ENCODE assay signal across 10 cellular contexts in genomic region chr2:118122768-118123335, GRCh38. TPM values are rescaled to one million over a fixed set of nuclear protein-coding genes. Genes with fewer than 3 reads are reported as not detected.
DNase-seq lines count a peak whose midpoint lies in the region; ATAC-seq and TF ChIP-seq lines count a peak whose summit lies in the region.
"Had no signal": no experiment of that assay in that cellular context is flagged by ENCODE, and none has a peak within 500 bp of the region (broad histone marks: within the 10 kb centered on the region; RNA-seq: fewer than 3 reads in every experiment).

No MANE protein-coding gene starts in this region.

- peak overlapping the region; percentile 98 for H3K27ac ChIP-seq in foreskin keratinocyte
- H3K27ac ChIP-seq: C4-2B had no signal

- peak; percentile 89 for ATAC-seq in GM21390 (IDR thresholded peaks at IDR 0.05; ENCODE audit: unreplicated experiment)
- ATAC-seq in HG03457 (IDR thresholded peaks at IDR 0.05; ENCODE audit: unreplicated experiment): peak; percentile 92
- no peak for ATAC-seq in foreskin keratinocyte
- no peak for ATAC-seq in activated CD4-positive, CD25-positive, alpha-beta regulatory T cell treated with anti-CD3 and anti-CD28 coated beads, Interleukin-2, amount 50 U/mL, for 24 hours

- peaks cover 44% of the 10 kb centered on the region for H3K4me1 ChIP-seq in foreskin keratinocyte

- in situ Hi-C loops in Caki2 (cut with HindIII; ENCODE audit: low pct_unique_long_range_greater_than_20kb, low sequenced_read_pairs): no loop called here

- no peak for TF ChIP-seq CTCF in foreskin keratinocyte (conservative IDR thresholded peaks at IDR 0.05)

- DNase-seq in Caki2 (ENCODE audit: low read depth) (peak; percentile 73), foreskin keratinocyte (peak; percentile 35 to 60), NCI-H2029 (lab: John Stamatoyannopoulos, UW) (no peak), globus pallidus (ENCODE audit: low spot score) (no peak), activated gamma-delta T cell treated with Interleukin-2 at 50 U/mL for 16 hours (no peak)
- DNase-seq: NCI-H2227 treated with DMSO at 0.1 percent for 48 hours had no signal

- H3K27me3 ChIP-seq in foreskin keratinocyte: no peaks in the 10 kb centered on the region

RNA-seq across cellular contexts. Expression of gene INSIG2, which starts 34.6 kb away (rescaled TPM):
- total RNA-seq in Caki2 (2014; rRNA removed; shearing (Covaris generic); ENCODE audit: low replicate concordance): 14.6 and 36.1 TPM in 2 replicates
- 16.4 and 19.2 TPM in 2 replicates for total RNA-seq in foreskin keratinocyte
- 14.1 and 14.9 TPM in 2 replicates for polyA plus RNA-seq in foreskin keratinocyte

Comparison
In these comparisons a context has a peak if more than half of its experiments do, and no peak if none do; other contexts are left out.
1. DNase-seq: peak in Caki2 (single experiment) and foreskin keratinocyte (2 of 2); none in NCI-H2029 (single experiment), globus pallidus (single experiment) and activated gamma-delta T cell treated with Interleukin-2 at 50 U/mL for 16 hours (single experiment).
2. ATAC-seq: peak in GM21390 (single experiment) and HG03457 (single experiment); none in foreskin keratinocyte (single experiment) and activated CD4-positive, CD25-positive, alpha-beta regulatory T cell treated with anti-CD3 and anti-CD28 coated beads, Interleukin-2, amount 50 U/mL, for 24 hours (0 of 2).